Comparison of ENCODE assay signal across 33 cellular contexts in the genomic region with DNA sequence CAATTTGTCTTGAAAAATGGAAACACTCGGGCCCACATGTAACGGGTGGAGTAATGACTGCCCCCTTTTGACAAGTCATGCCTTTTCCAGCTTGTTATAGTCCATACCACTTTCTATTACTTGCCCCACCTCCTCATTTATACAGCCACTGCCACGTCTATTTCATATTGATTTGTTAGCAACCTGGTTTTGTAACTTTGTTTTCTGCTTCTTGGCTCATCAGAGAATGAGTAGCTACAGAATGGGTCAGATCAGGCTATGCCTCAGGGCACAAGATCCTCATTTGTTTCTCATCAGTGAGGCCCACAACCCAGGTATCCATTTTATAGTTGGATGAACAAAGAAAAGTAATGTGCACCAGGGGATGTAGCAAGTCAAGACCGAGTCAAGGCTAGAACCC. TPM values are rescaled to one million over a fixed set of nuclear protein-coding genes. Genes with fewer than 3 reads are reported as not detected.
"Had no signal": no experiment of that assay in that cellular context is flagged by ENCODE, and none has a peak within 500 bp of the region (broad histone marks: within the 10 kb centered on the region; RNA-seq: fewer than 3 reads in every experiment).

No MANE protein-coding gene starts in this region.

- H3K4me3 Mint-ChIP-seq: activated B cell treated with CpG ODN at 0.5 μM for 24 hours; activated CD8-positive, alpha-beta T cell treated with anti-CD3 and anti-CD28 coated beads for 36 hours; activated naive CD8-positive, alpha-beta T cell; activated T-cell treated with anti-CD3 and anti-CD28 coated beads, Interleukin-2, amount 50 U/mL, for 4 hours; effector memory CD8-positive, alpha-beta T cell; T-helper 17 cell; T-helper 2 cell treated with Interferon-gamma antibody and Interleukin-4, amounts not matched to agents 5 μg/mL and 100 μg/mL, for 36 hours had no signal

- H3K27ac ChIP-seq: body of pancreas, esophagus muscularis mucosa, foreskin keratinocyte, gastrocnemius medialis, WERI-Rb-1 had no signal

- H3K4me1 ChIP-seq: foreskin keratinocyte had no signal

- DNase-seq: activated B cell treated with CpG ODN at 0.5 μM for 24 hours; activated CD4-positive, alpha-beta T cell treated with anti-CD3 and anti-CD28 coated beads for 48 hours; activated CD4-positive, alpha-beta T cell treated with anti-CD3 and anti-CD28 coated beads, Interleukin-2, amount 50 U/mL, for 1 hour; activated CD4-positive, alpha-beta T cell treated with anti-CD3 and anti-CD28 coated beads, Interleukin-2, amount 50 U/mL, for 48 hours; activated CD8-positive, alpha-beta memory T cell treated with anti-CD3 and anti-CD28 coated beads for 24 hours; activated CD8-positive, alpha-beta T cell treated with anti-CD3 and anti-CD28 coated beads for 36 hours; activated effector memory CD4-positive, alpha-beta T cell treated with Interleukin-2 at 50 U/mL for 16 hours; activated gamma-delta T cell treated with Interleukin-2 at 50 U/mL for 16 hours; activated naive CD4-positive, alpha-beta T cell treated with anti-CD3 and anti-CD28 coated beads, Interleukin-2, amount 50 U/mL, for 16 hours; activated naive CD4-positive, alpha-beta T cell treated with Interleukin-2 at 50 U/mL for 16 hours; activated T-cell treated with anti-CD3 and anti-CD28 coated beads, Interleukin-2, amount 50 U/mL, for 4 hours; amygdala; aorta; body of pancreas; caudate nucleus; cortex of kidney; dermis blood vessel endothelial cell; effector CD4-positive, alpha-beta T cell; effector memory CD8-positive, alpha-beta T cell; erythroblast; foreskin keratinocyte; gastrocnemius medialis; glutamatergic neuron; T-helper 1 cell; T-helper 17 cell; T1000; WERI-Rb-1 had no signal

- H3K27me3 ChIP-seq: body of pancreas had no signal

- H3K9me3 Mint-ChIP-seq: activated B cell treated with CpG ODN at 0.5 μM for 24 hours; activated CD8-positive, alpha-beta T cell treated with anti-CD3 and anti-CD28 coated beads for 36 hours; activated T-cell treated with anti-CD3 and anti-CD28 coated beads, Interleukin-2, amount 50 U/mL, for 4 hours; activated T-helper 17 cell treated with anti-CD3 and anti-CD28 coated beads, Interleukin-2, amount 50 U/mL, for 72 hours; effector memory CD8-positive, alpha-beta T cell; T-helper 2 cell treated with Interferon-gamma antibody and Interleukin-4, amounts not matched to agents 5 μg/mL and 100 μg/mL, for 36 hours had no signal

- H3K36me3 ChIP-seq: esophagus muscularis mucosa, gastrocnemius medialis, WERI-Rb-1 had no signal

- ATAC-seq: activated CD4-positive, CD25-positive, alpha-beta regulatory T cell treated with anti-CD3 and anti-CD28 coated beads, Interleukin-2, amount 50 U/mL, for 24 hours; activated CD8-positive, alpha-beta T cell treated with anti-CD3 and anti-CD28 coated beads for 36 hours; activated T-cell treated with anti-CD3 and anti-CD28 coated beads, Interleukin-2, amount 50 U/mL, for 4 hours; activated T-helper 17 cell treated with anti-CD3 and anti-CD28 coated beads, Interleukin-2, amount 50 U/mL, for 72 hours; body of pancreas; effector memory CD8-positive, alpha-beta T cell; foreskin keratinocyte; gastrocnemius medialis; T-helper 17 cell had no signal

- FAIRE-seq: colon had no signal

- H3K27ac Mint-ChIP-seq: activated B cell treated with CpG ODN at 0.5 μM for 24 hours; activated CD8-positive, alpha-beta T cell treated with anti-CD3 and anti-CD28 coated beads for 36 hours; activated naive CD8-positive, alpha-beta T cell; activated T-helper 17 cell treated with anti-CD3 and anti-CD28 coated beads, Interleukin-2, amount 50 U/mL, for 72 hours; effector memory CD8-positive, alpha-beta T cell; T-helper 17 cell; T-helper 2 cell treated with Interferon-gamma antibody and Interleukin-4, amounts not matched to agents 5 μg/mL and 100 μg/mL, for 36 hours had no signal

- H3K4me3 ChIP-seq: body of pancreas, esophagus muscularis mucosa, gastrocnemius medialis had no signal

- H3K9me3 ChIP-seq: body of pancreas, esophagus muscularis mucosa, gastrocnemius medialis had no signal

RNA-seq across cellular contexts. Expression of a gene that starts 1.7 kb away (rescaled TPM):
- total RNA-seq: activated B cell treated with CpG ODN at 0.5 μM for 24 hours; activated CD8-positive, alpha-beta T cell treated with anti-CD3 and anti-CD28 coated beads for 36 hours; activated T-cell treated with anti-CD3 and anti-CD28 coated beads, Interleukin-2, amount 50 U/mL, for 4 hours; activated T-helper 17 cell treated with anti-CD3 and anti-CD28 coated beads, Interleukin-2, amount 50 U/mL, for 72 hours; dermis blood vessel endothelial cell; foreskin keratinocyte; T-helper 17 cell had no signal
- polyA plus RNA-seq: aorta, foreskin keratinocyte had no signal

RNA-seq across cellular contexts. Expression of a gene that starts 58.9 kb away (rescaled TPM):
- total RNA-seq: activated B cell treated with CpG ODN at 0.5 μM for 24 hours, aorta, body of pancreas, gastrocnemius medialis, T-helper 17 cell had no signal
